ENCODE assay signal across 1 cellular context in the genomic region with DNA sequence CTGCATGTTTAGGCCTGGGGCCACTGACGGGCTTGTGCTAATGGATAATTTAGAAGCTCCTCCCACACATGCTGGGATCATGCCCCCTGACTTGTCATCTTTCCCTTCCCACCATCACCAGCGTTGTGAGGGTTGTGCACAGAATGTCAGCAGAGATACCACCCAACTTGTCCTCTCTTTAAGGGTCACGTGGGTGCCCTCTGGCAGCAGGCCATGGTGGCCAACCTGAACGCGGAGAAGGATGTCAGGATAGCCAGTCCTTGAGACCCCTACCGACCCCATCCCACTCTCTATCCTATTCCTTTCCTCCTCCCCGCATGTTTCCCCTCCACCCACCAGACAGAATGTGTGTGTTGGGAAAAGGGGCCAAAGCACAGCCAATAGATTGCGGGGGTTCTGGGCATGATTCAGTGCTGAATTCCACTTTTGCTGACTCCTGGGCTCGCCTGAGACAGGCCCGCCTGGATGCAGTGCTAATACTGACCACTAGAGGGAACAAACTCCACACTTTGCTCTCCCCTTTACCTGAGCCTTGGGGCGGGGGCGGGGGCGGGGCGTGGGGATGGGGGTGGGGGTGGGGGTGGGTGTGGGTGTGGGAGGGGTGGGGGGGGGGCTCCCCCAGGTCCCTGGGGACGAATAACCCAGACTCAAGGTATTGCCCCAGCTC.
A peak's percentile ranks its signal among the peaks of the same experiment; 100 is the strongest.
TF ChIP-seq lines count a peak whose summit lies in the region.

A gene (minus strand): TSS at position 10 of the 667 bp plus-strand sequence. CDS start 143 bp downstream, outside the sequence.

TF ChIP-seq in H1, 55 proteins besides CTCF, POLR2A, EP300 and RAD21:
- TF ChIP-seq POLR2AphosphoS5 (IDR thresholded peaks at IDR 0.05; ENCODE audit: low read depth, low read length) (no peak), FOSL1 (IDR thresholded peaks at IDR 0.05; ENCODE audit: insufficient read depth, low read depth, low read length) (no peak), POU5F1 (IDR thresholded peaks at IDR 0.05; ENCODE audit: low read depth, low read length) (no peak), BACH1 (IDR thresholded peaks at IDR 0.05; ENCODE audit: low read length) (peak; percentile 74), CREB1 (IDR thresholded peaks at IDR 0.05) (0 out of 2 replicates have a peak, but pooled peaks have one; percentile 36), MAFK (IDR thresholded peaks at IDR 0.05; ENCODE audit: low read depth, low read length) (peak; percentile 65; the same call in 1 of the 2 replicates), CTBP2 (IDR thresholded peaks at IDR 0.05; ENCODE audit: borderline replicate concordance, insufficient read depth, insufficient read length, low read length) (no peak), NANOG (IDR thresholded peaks at IDR 0.05; ENCODE audit: insufficient read depth, low read depth, low read length, poor library complexity, severe bottlenecking) (no peak), KDM5A (IDR thresholded peaks at IDR 0.05; ENCODE audit: low read length) (no peak), HDAC6 (IDR thresholded peaks at IDR 0.05; ENCODE audit: low read depth, low read length) (no peak), JUN (IDR thresholded peaks at IDR 0.05; ENCODE audit: low read depth, low read length) (no peak), KDM4A (IDR thresholded peaks at IDR 0.05; ENCODE audit: low read depth, low read length, severe bottlenecking) (no peak), EZH2 (IDR thresholded peaks at IDR 0.05; ENCODE audit: low read depth, low read length, severe bottlenecking) (no peak), SIX5 (IDR thresholded peaks at IDR 0.05; ENCODE audit: low read depth, low read length) (no peak)
- TF ChIP-seq, protein P1, sequence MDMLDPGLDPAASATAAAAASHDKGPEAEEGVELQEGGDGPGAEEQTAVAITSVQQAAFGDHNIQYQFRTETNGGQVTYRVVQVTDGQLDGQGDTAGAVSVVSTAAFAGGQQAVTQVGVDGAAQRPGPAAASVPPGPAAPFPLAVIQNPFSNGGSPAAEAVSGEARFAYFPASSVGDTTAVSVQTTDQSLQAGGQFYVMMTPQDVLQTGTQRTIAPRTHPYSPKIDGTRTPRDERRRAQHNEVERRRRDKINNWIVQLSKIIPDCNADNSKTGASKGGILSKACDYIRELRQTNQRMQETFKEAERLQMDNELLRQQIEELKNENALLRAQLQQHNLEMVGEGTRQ (IDR thresholded peaks at IDR 0.05; ENCODE audit: low read length), result no peak
